ENCODE assay signal across 9 cellular contexts in genomic region chr14:74492413-74493342, GRCh38. TPM values are rescaled to one million over a fixed set of nuclear protein-coding genes. Genes with fewer than 3 reads are reported as not detected.
DNase-seq lines count a peak whose midpoint lies in the region; ATAC-seq lines count a peak whose summit lies in the region.
"Had no signal": no experiment of that assay in that cellular context is flagged by ENCODE, and none has a peak within 500 bp of the region (broad histone marks: within the 10 kb centered on the region; RNA-seq: fewer than 3 reads in every experiment).

TSS of gene NPC2 (minus strand) at chr14:74493305. CDS start at chr14:74493274, 31 bp downstream.

- H3K4me1 ChIP-seq in esophagus (ENCODE audit: control insufficient read depth in 2 of 2, insufficient read depth in 2 of 2, low read length in 1 of 2) = no peaks in the 10 kb centered on the region

- DNase-seq in RPMI7951 (ENCODE audit: low read depth) (no peak), NCI-H2107 (lab: John Stamatoyannopoulos, UW) (no peak)
- DNase-seq in natural killer cell treated with Interleukin-12 subunit alpha and Interleukin-12 subunit beta and Interleukin-15 and Interleukin-18, amount 100 ng/mL, for 72 hours (ENCODE audit: low spot score) = no peak
- DNase-seq in effector CD8-positive, alpha-beta T cell (lab: John Stamatoyannopoulos, UW) = no peak
- no peak for DNase-seq in effector memory CD8-positive, alpha-beta T cell

- H3K27ac Mint-ChIP-seq in natural killer cell treated with Interleukin-12 subunit alpha and Interleukin-12 subunit beta and Interleukin-15 and Interleukin-18, amount 100 ng/mL, for 72 hours = peak within 1 kb of the TSS in 1 of 2 donors; percentile 84
- no peak within 1 kb of the TSS for H3K27ac Mint-ChIP-seq in effector memory CD8-positive, alpha-beta T cell
- H3K27ac Mint-ChIP-seq: dendritic cell treated with granulocyte-macrophage colony-stimulating factor and Interleukin-4, amounts not matched to agents 40 ng/mL and 50 ng/mL, for 4 days had no signal

- H3K27me3 Mint-ChIP-seq in natural killer cell treated with Interleukin-12 subunit alpha and Interleukin-12 subunit beta and Interleukin-15 and Interleukin-18, amount 100 ng/mL, for 72 hours = no peaks in the 10 kb centered on the region
- no peaks in the 10 kb centered on the region for H3K27me3 Mint-ChIP-seq in effector memory CD8-positive, alpha-beta T cell
- H3K27me3 Mint-ChIP-seq: dendritic cell treated with granulocyte-macrophage colony-stimulating factor and Interleukin-4, amounts not matched to agents 40 ng/mL and 50 ng/mL, for 4 days had no signal

- H3K36me3 ChIP-seq in esophagus (ENCODE audit: control insufficient read depth in 2 of 2, insufficient read depth in 2 of 2, low read length in 1 of 2) = no peaks in the 10 kb centered on the region

- peak within 1 kb of the TSS; percentile 95 to 96 for H3K27ac ChIP-seq in esophagus (ENCODE audit: low read depth in 2 of 2, low read length in 1 of 2)

- no peaks in the 10 kb centered on the region for H3K9me3 Mint-ChIP-seq in natural killer cell treated with Interleukin-12 subunit alpha and Interleukin-12 subunit beta and Interleukin-15 and Interleukin-18, amount 100 ng/mL, for 72 hours
- no peaks in the 10 kb centered on the region for H3K9me3 Mint-ChIP-seq in effector memory CD8-positive, alpha-beta T cell
- H3K9me3 Mint-ChIP-seq: dendritic cell treated with granulocyte-macrophage colony-stimulating factor and Interleukin-4, amounts not matched to agents 40 ng/mL and 50 ng/mL, for 4 days had no signal

- peaks cover 8 to 16% of the 10 kb centered on the region in 2 donors for H3K4me1 Mint-ChIP-seq in natural killer cell treated with Interleukin-12 subunit alpha and Interleukin-12 subunit beta and Interleukin-15 and Interleukin-18, amount 100 ng/mL, for 72 hours (ENCODE audit: low read depth in 2 of 2)
- H3K4me1 Mint-ChIP-seq in effector memory CD8-positive, alpha-beta T cell (ENCODE audit: low read depth in 2 of 2) = peaks cover 16 to 19% of the 10 kb centered on the region in 2 donors

- ATAC-seq in GM18502 (IDR thresholded peaks at IDR 0.05; ENCODE audit: poor library complexity, unreplicated experiment) = peak; percentile 13
- peak; percentile 25 for ATAC-seq in HG02642 (IDR thresholded peaks at IDR 0.05; ENCODE audit: poor library complexity, unreplicated experiment)
- ATAC-seq in natural killer cell treated with Interleukin-12 subunit alpha and Interleukin-12 subunit beta and Interleukin-15 and Interleukin-18, amount 100 ng/mL, for 72 hours = peak in 1 of 2 donors; percentile 0
- ATAC-seq in effector memory CD8-positive, alpha-beta T cell (replicated peaks) = no peak

- WGBS in esophagus, 2 donors = 1% methylated on average over 42 of the region's 42 CpGs

- no peaks in the 10 kb centered on the region for H3K36me3 Mint-ChIP-seq in natural killer cell treated with Interleukin-12 subunit alpha and Interleukin-12 subunit beta and Interleukin-15 and Interleukin-18, amount 100 ng/mL, for 72 hours
- peaks cover 12% of the 10 kb centered on the region for H3K36me3 Mint-ChIP-seq in effector memory CD8-positive, alpha-beta T cell (ENCODE audit: insufficient read depth)

- peak within 1 kb of the TSS; percentile 89 for H3K4me3 ChIP-seq in esophagus (ENCODE audit: low read depth in 1 of 2, low read length in 2 of 2)

- H3K9me3 ChIP-seq in esophagus (ENCODE audit: control insufficient read depth in 2 of 2, insufficient read depth in 1 of 2, low read depth in 1 of 2, low read length in 1 of 2) = no peaks in the 10 kb centered on the region

- no peaks in the 10 kb centered on the region for H3K27me3 ChIP-seq in esophagus (ENCODE audit: control insufficient read depth in 1 of 2, insufficient read depth in 2 of 2, low read length in 2 of 2)

- H3K4me3 Mint-ChIP-seq in natural killer cell treated with Interleukin-12 subunit alpha and Interleukin-12 subunit beta and Interleukin-15 and Interleukin-18, amount 100 ng/mL, for 72 hours = no peak within 1 kb of the TSS
- no peak within 1 kb of the TSS for H3K4me3 Mint-ChIP-seq in effector memory CD8-positive, alpha-beta T cell
- H3K4me3 Mint-ChIP-seq: dendritic cell treated with granulocyte-macrophage colony-stimulating factor and Interleukin-4, amounts not matched to agents 40 ng/mL and 50 ng/mL, for 4 days had no signal

RNA-seq across cellular contexts. Expression of gene NPC2, which starts in this region (rescaled TPM):
- 358 and 402 TPM in 2 replicates for total RNA-seq in RPMI7951 (2014; rRNA removed; shearing (Covaris generic))
- polyA plus RNA-seq in esophagus = 100 to 1,000 TPM in 1 of 2 donors, 10 to 100 TPM in 1; 98.3 to 163 TPM
- 10 to 100 TPM; 12.7 to 24.8 TPM for total RNA-seq in natural killer cell treated with Interleukin-12 subunit alpha and Interleukin-12 subunit beta and Interleukin-15 and Interleukin-18, amount 100 ng/mL, for 72 hours

Comparison
In these comparisons a context has a peak if more than half of its experiments do, and no peak if none do; other contexts are left out.
1. RNA of gene NPC2 (total RNA-seq): 358 to 402 TPM in RPMI7951; 12.7 to 24.8 TPM in natural killer cell treated with Interleukin-12 subunit alpha and Interleukin-12 subunit beta and Interleukin-15 and Interleukin-18, amount 100 ng/mL, for 72 hours; every median in the first group is over 10 times any median in the second.